8 cellular contexts compared by ENCODE assay signal in genomic region chr20:34708621-34709043, GRCh38. TPM values are rescaled to one million over a fixed set of nuclear protein-coding genes. Genes with fewer than 3 reads are reported as not detected.
A peak's percentile ranks its signal among the peaks of the same experiment; 100 is the strongest.
DNase-seq lines count a peak whose midpoint lies in the region; ATAC-seq and TF ChIP-seq lines count a peak whose summit lies in the region.

No MANE protein-coding gene starts in this region.

- TF ChIP-seq CTCF in CD8-positive, alpha-beta T cell (IDR thresholded peaks at IDR 0.05): peak; percentile 65
- peak; percentile 11 to 79 (median 63) for TF ChIP-seq CTCF in dorsolateral prefrontal cortex (IDR thresholded peaks at IDR 0.05 in 54 of 56, conservative IDR thresholded peaks at IDR 0.05 in 2 of 56; ENCODE audit: low read depth in 1 of 56, partially characterized antibody in 56 of 56)

- H3K4me1 Mint-ChIP-seq in CD8-positive, alpha-beta T cell (ENCODE audit: low read depth): peaks cover 21% of the 10 kb centered on the region
- H3K4me1 Mint-ChIP-seq in activated CD4-positive, alpha-beta T cell treated with anti-CD3 and anti-CD28 coated beads for 36 hours: peaks cover 25% of the 10 kb centered on the region

- peak; percentile 28 to 73 (median 63) for DNase-seq in CD8-positive, alpha-beta T cell
- DNase-seq in NCI-H1092 (lab: John Stamatoyannopoulos, UW): peak; percentile 21
- peak; percentile 79 for DNase-seq in activated CD4-positive, alpha-beta T cell treated with anti-CD3 and anti-CD28 coated beads for 36 hours
- peak; percentile 21 to 72 (median 57) for DNase-seq in dorsolateral prefrontal cortex
- peak; percentile 50 to 61 for DNase-seq in lung microvascular endothelial cell (ENCODE audit: low read depth in 2 of 2)
- DNase-seq in stimulated activated CD8-positive, alpha-beta memory T cell treated with anti-CD3 and anti-CD28 coated beads, Interleukin-2, amount 100 ng/mL, for 48 hours (ENCODE audit: low read depth in 2 of 2): peak; percentile 32 to 52

- H3K27ac Mint-ChIP-seq in CD8-positive, alpha-beta T cell: peak overlapping the region; percentile 82
- H3K27ac Mint-ChIP-seq in activated CD4-positive, alpha-beta T cell treated with anti-CD3 and anti-CD28 coated beads for 36 hours: peak overlapping the region; percentile 47

- peaks cover 15% of the 10 kb centered on the region for H3K4me1 ChIP-seq in CD8-positive, alpha-beta T cell (ENCODE audit: insufficient read depth, low read length)

- no peaks in the 10 kb centered on the region for H3K36me3 ChIP-seq in CD8-positive, alpha-beta T cell (ENCODE audit: insufficient read depth, low read length)

- ATAC-seq in CD8-positive, alpha-beta T cell: peak; percentile 8
- ATAC-seq in GM21526 (IDR thresholded peaks at IDR 0.05; ENCODE audit: low FRiP score, unreplicated experiment): peak; percentile 0
- ATAC-seq in activated CD4-positive, alpha-beta T cell treated with anti-CD3 and anti-CD28 coated beads for 36 hours: peak; percentile 20
- no peak for ATAC-seq in HG02798 (IDR thresholded peaks at IDR 0.05; ENCODE audit: poor library complexity, unreplicated experiment)

- POLR2A ChIA-PET in CD8-positive, alpha-beta T cell (lab: Charles Lee): interaction anchor here (0.6 to 3.2 kb wide), 2 partner anchors 31 to 55 kb away, joined by 3 to 8 read pairs; partner anchors contain the start of gene PIGU
- POLR2A ChIA-PET in activated CD4-positive, alpha-beta T cell treated with anti-CD3 and anti-CD28 coated beads for 36 hours (lab: Charles Lee): interaction anchor here (0.5 to 1.1 kb wide), 2 partner anchors 30 to 31 kb away, joined by 3 to 4 read pairs; no protein-coding TSS in a partner anchor

- H3K36me3 Mint-ChIP-seq in CD8-positive, alpha-beta T cell: peaks cover 10% of the 10 kb centered on the region
- H3K36me3 Mint-ChIP-seq in activated CD4-positive, alpha-beta T cell treated with anti-CD3 and anti-CD28 coated beads for 36 hours (ENCODE audit: low read depth): peaks cover 4% of the 10 kb centered on the region

- no peaks in the 10 kb centered on the region for H3K9me3 Mint-ChIP-seq in CD8-positive, alpha-beta T cell
- H3K9me3 Mint-ChIP-seq in activated CD4-positive, alpha-beta T cell treated with anti-CD3 and anti-CD28 coated beads for 36 hours (ENCODE audit: low read depth): no peaks in the 10 kb centered on the region

- no peaks in the 10 kb centered on the region for H3K27me3 Mint-ChIP-seq in CD8-positive, alpha-beta T cell (ENCODE audit: low read depth)
- peaks cover 4% of the 10 kb centered on the region for H3K27me3 Mint-ChIP-seq in activated CD4-positive, alpha-beta T cell treated with anti-CD3 and anti-CD28 coated beads for 36 hours

- H3K27ac ChIP-seq in CD8-positive, alpha-beta T cell (ENCODE audit: low read depth, low read length): peak overlapping the region; percentile 65
- peak overlapping the region in 58 of 59 donors; percentile 0 to 100 (median 89) for H3K27ac ChIP-seq in dorsolateral prefrontal cortex

- H3K4me3 Mint-ChIP-seq in CD8-positive, alpha-beta T cell: peak overlapping the region; percentile 87
- H3K4me3 Mint-ChIP-seq in activated CD4-positive, alpha-beta T cell treated with anti-CD3 and anti-CD28 coated beads for 36 hours: peak overlapping the region; percentile 78

- intact Hi-C loops in CD8-positive, alpha-beta T cell (cut with DNase I, micrococcal nuclease): loop anchor here (1.0 to 10.0 kb wide), 10 partner anchors 31 to 714 kb away; partner anchors contain the start of genes MAP1LC3A (in 2 of the 2), PIGU (in 2 of the 2), AHCY (in 1 of the 2) and DYNLRB1 (in 1 of the 2)
- intact Hi-C loops in activated CD4-positive, alpha-beta T cell treated with anti-CD3 and anti-CD28 coated beads for 36 hours (cut with DNase I, micrococcal nuclease): loop anchor here (1.0 to 5.0 kb wide), 14 partner anchors 31 to 405 kb away; partner anchors contain the start of genes ACSS2 (in 1 of the 2), AHCY (in 1 of the 2), DYNLRB1 (in 1 of the 2) and GSS (in 1 of the 2)
- intact Hi-C loops in dorsolateral prefrontal cortex (cut with DNase I): loop anchor here (2.0 to 10.0 kb wide), 5 partner anchors 59 to 396 kb away; partner anchors contain the start of gene NCOA6 (in 2 of the 2)

- CTCF ChIA-PET in CD8-positive, alpha-beta T cell (lab: Charles Lee): interaction anchor here (0.8 to 1.7 kb wide), 7 partner anchors 8 to 406 kb away, joined by 3 to 9 read pairs (median 4); partner anchors contain the start of gene AHCY
- CTCF ChIA-PET in activated CD4-positive, alpha-beta T cell treated with anti-CD3 and anti-CD28 coated beads for 36 hours (lab: Charles Lee): interaction anchor here (0.7 to 2.1 kb wide), 12 partner anchors 52 to 1419 kb away, joined by 3 to 17 read pairs (median 4); partner anchors contain the start of gene MAP1LC3A

- H3K27me3 ChIP-seq in CD8-positive, alpha-beta T cell (ENCODE audit: insufficient read depth, low read length): no peaks in the 10 kb centered on the region
- no peaks in the 10 kb centered on the region for H3K27me3 ChIP-seq in dorsolateral prefrontal cortex

- peak overlapping the region; percentile 98 for H3K4me3 ChIP-seq in CD8-positive, alpha-beta T cell (ENCODE audit: low read depth, low read length)
- peak overlapping the region; percentile 42 to 82 (median 67) for H3K4me3 ChIP-seq in dorsolateral prefrontal cortex

- H3K9me3 ChIP-seq in CD8-positive, alpha-beta T cell (ENCODE audit: low read length): no peaks in the 10 kb centered on the region

RNA-seq across cellular contexts. Expression of gene TP53INP2, which starts 4.5 kb away (rescaled TPM):
- 100 to 1,000 TPM; 101 to 103 TPM for total RNA-seq in CD8-positive, alpha-beta T cell
- 1 to 10 TPM; 2.2 to 2.3 TPM for total RNA-seq in activated CD4-positive, alpha-beta T cell treated with anti-CD3 and anti-CD28 coated beads for 36 hours
- total RNA-seq in dorsolateral prefrontal cortex (100 to 1,000 TPM in 68 of 120 experiments, 10 to 100 TPM in 52; 27.3 to 337 (median 106) TPM), lung microvascular endothelial cell (3.5 and 3.6 TPM in 2 replicates)

RNA-seq across cellular contexts. Expression of gene PIGU, which starts 31.7 kb away (rescaled TPM):
- 1 to 10 TPM; 3.3 to 5.2 TPM for total RNA-seq in CD8-positive, alpha-beta T cell
- total RNA-seq in activated CD4-positive, alpha-beta T cell treated with anti-CD3 and anti-CD28 coated beads for 36 hours: 10 to 100 TPM; 21.1 to 28.2 TPM
- total RNA-seq in dorsolateral prefrontal cortex (10 to 100 TPM; 15.5 to 38.4 (median 22.8) TPM), lung microvascular endothelial cell (3.9 and 5.0 TPM in 2 replicates)

Comparison
In these comparisons a context has a peak if more than half of its experiments do, and no peak if none do; other contexts are left out.
1. DNase-seq: peak in every context shown above with its lines; median percentile 79 in activated CD4-positive, alpha-beta T cell treated with anti-CD3 and anti-CD28 coated beads for 36 hours; 63 in CD8-positive, alpha-beta T cell; 57 in dorsolateral prefrontal cortex; 56 in lung microvascular endothelial cell; 42 in stimulated activated CD8-positive, alpha-beta memory T cell treated with anti-CD3 and anti-CD28 coated beads, Interleukin-2, amount 100 ng/mL, for 48 hours; 21 in NCI-H1092.